ENCODE assay signal across 1 cellular context in the genomic region with DNA sequence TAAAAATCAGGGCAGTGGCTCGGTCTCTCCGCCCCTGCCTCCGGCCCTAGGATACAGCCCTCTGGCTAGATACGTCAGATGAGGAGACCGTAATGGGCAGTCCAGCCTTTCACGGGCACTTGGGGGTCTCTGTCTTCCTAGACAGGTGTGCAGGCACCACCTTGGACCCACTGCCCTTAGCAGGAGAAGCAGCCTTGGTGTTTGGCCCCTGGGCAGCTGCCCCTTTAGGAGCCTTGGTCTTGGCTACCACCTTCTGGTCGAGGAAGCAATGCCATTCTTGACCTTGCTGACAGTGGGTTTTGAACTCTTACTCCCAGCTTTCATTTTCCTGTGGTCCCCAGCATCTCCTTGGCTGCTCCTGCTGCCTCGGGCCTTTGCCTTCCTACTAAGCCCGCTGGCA.
TF ChIP-seq lines count a peak whose summit lies in the region.

No MANE protein-coding gene starts in this region.

TF ChIP-seq in GM23338, 12 proteins besides CTCF, POLR2A, EP300 and RAD21 (continued from another document):
- TF ChIP-seq, protein P1, sequence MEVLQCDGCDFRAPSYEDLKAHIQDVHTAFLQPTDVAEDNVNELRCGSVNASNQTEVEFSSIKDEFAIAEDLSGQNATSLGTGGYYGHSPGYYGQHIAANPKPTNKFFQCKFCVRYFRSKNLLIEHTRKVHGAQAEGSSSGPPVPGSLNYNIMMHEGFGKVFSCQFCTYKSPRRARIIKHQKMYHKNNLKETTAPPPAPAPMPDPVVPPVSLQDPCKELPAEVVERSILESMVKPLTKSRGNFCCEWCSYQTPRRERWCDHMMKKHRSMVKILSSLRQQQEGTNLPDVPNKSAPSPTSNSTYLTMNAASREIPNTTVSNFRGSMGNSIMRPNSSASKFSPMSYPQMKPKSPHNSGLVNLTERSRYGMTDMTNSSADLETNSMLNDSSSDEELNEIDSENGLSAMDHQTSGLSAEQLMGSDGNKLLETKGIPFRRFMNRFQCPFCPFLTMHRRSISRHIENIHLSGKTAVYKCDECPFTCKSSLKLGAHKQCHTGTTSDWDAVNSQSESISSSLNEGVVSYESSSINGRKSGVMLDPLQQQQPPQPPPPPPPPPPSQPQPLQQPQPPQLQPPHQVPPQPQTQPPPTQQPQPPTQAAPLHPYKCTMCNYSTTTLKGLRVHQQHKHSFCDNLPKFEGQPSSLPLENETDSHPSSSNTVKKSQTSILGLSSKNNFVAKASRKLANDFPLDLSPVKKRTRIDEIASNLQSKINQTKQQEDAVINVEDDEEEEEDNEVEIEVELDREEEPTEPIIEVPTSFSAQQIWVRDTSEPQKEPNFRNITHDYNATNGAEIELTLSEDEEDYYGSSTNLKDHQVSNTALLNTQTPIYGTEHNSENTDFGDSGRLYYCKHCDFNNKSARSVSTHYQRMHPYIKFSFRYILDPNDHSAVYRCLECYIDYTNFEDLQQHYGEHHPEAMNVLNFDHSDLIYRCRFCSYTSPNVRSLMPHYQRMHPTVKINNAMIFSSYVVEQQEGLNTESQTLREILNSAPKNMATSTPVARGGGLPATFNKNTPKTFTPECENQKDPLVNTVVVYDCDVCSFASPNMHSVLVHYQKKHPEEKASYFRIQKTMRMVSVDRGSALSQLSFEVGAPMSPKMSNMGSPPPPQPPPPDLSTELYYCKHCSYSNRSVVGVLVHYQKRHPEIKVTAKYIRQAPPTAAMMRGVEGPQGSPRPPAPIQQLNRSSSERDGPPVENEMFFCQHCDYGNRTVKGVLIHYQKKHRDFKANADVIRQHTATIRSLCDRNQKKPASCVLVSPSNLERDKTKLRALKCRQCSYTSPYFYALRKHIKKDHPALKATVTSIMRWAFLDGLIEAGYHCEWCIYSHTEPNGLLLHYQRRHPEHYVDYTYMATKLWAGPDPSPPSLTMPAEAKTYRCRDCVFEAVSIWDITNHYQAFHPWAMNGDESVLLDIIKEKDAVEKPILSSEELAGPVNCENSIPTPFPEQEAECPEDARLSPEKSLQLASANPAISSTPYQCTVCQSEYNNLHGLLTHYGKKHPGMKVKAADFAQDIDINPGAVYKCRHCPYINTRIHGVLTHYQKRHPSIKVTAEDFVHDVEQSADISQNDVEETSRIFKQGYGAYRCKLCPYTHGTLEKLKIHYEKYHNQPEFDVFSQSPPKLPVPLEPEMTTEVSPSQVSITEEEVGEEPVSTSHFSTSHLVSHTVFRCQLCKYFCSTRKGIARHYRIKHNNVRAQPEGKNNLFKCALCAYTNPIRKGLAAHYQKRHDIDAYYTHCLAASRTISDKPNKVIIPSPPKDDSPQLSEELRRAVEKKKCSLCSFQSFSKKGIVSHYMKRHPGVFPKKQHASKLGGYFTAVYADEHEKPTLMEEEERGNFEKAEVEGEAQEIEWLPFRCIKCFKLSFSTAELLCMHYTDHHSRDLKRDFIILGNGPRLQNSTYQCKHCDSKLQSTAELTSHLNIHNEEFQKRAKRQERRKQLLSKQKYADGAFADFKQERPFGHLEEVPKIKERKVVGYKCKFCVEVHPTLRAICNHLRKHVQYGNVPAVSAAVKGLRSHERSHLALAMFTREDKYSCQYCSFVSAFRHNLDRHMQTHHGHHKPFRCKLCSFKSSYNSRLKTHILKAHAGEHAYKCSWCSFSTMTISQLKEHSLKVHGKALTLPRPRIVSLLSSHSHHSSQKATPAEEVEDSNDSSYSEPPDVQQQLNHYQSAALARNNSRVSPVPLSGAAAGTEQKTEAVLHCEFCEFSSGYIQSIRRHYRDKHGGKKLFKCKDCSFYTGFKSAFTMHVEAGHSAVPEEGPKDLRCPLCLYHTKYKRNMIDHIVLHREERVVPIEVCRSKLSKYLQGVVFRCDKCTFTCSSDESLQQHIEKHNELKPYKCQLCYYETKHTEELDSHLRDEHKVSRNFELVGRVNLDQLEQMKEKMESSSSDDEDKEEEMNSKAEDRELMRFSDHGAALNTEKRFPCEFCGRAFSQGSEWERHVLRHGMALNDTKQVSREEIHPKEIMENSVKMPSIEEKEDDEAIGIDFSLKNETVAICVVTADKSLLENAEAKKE (CRISPR knock-in tag; IDR thresholded peaks at IDR 0.05) = no peak
